ENCODE assay signal across 1 cellular context in genomic region chr1:37479255-37480124, GRCh38.
A peak's percentile ranks its signal among the peaks of the same experiment; 100 is the strongest.
TF ChIP-seq lines count a peak whose summit lies in the region.

No MANE protein-coding gene starts in this region.

TF ChIP-seq in K562, 482 proteins besides CTCF, POLR2A, EP300 and RAD21 (continued from another document and continues in another):
- TF ChIP-seq, protein P1, sequence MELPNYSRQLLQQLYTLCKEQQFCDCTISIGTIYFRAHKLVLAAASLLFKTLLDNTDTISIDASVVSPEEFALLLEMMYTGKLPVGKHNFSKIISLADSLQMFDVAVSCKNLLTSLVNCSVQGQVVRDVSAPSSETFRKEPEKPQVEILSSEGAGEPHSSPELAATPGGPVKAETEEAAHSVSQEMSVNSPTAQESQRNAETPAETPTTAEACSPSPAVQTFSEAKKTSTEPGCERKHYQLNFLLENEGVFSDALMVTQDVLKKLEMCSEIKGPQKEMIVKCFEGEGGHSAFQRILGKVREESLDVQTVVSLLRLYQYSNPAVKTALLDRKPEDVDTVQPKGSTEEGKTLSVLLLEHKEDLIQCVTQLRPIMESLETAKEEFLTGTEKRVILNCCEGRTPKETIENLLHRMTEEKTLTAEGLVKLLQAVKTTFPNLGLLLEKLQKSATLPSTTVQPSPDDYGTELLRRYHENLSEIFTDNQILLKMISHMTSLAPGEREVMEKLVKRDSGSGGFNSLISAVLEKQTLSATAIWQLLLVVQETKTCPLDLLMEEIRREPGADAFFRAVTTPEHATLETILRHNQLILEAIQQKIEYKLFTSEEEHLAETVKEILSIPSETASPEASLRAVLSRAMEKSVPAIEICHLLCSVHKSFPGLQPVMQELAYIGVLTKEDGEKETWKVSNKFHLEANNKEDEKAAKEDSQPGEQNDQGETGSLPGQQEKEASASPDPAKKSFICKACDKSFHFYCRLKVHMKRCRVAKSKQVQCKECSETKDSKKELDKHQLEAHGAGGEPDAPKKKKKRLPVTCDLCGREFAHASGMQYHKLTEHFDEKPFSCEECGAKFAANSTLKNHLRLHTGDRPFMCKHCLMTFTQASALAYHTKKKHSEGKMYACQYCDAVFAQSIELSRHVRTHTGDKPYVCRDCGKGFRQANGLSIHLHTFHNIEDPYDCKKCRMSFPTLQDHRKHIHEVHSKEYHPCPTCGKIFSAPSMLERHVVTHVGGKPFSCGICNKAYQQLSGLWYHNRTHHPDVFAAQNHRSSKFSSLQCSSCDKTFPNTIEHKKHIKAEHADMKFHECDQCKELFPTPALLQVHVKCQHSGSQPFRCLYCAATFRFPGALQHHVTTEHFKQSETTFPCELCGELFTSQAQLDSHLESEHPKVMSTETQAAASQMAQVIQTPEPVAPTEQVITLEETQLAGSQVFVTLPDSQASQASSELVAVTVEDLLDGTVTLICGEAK (IDR thresholded peaks at IDR 0.05) = no peak
- TF ChIP-seq, protein P1 (CRISPR knock-in tag; IDR thresholded peaks at IDR 0.05) = no peak
- TF ChIP-seq ETV5 (CRISPR knock-in tag; IDR thresholded peaks at IDR 0.05; ENCODE audit: low read depth) = no peak; the same call in 1 of the 2 replicates
- no peak for TF ChIP-seq ZNF12 (CRISPR knock-in tag; IDR thresholded peaks at IDR 0.05)
- TF ChIP-seq FOXJ2 (tag; IDR thresholded peaks at IDR 0.05) = no peak
- no peak for TF ChIP-seq NCOA2 (IDR thresholded peaks at IDR 0.05; ENCODE audit: partially characterized antibody in 2 of 2)
- TF ChIP-seq E2F3 (CRISPR knock-in tag; IDR thresholded peaks at IDR 0.05) = no peak
- TF ChIP-seq CSDE1 (IDR thresholded peaks at IDR 0.05) = no peak
- TF ChIP-seq BCOR (IDR thresholded peaks at IDR 0.05) = peak; percentile 61; the same call in 1 of the 2 replicates
- TF ChIP-seq HMG20A (CRISPR knock-in tag; conservative IDR thresholded peaks at IDR 0.05) = no peak
- no peak for TF ChIP-seq PTBP1 (IDR thresholded peaks at IDR 0.05; ENCODE audit: low read depth, low read length)
- no peak for TF ChIP-seq ZNF347 (CRISPR knock-in tag; IDR thresholded peaks at IDR 0.05; ENCODE audit: low read depth)
- TF ChIP-seq PML (IDR thresholded peaks at IDR 0.05; ENCODE audit: low read length) = no peak; the same call in 1 of the 2 replicates
- TF ChIP-seq XRCC5 (IDR thresholded peaks at IDR 0.05; ENCODE audit: low read depth, low read length) = no peak
- no peak for TF ChIP-seq GTF3C2 (IDR thresholded peaks at IDR 0.05; ENCODE audit: borderline replicate concordance, extremely low read depth, insufficient read length)
- TF ChIP-seq, protein P2, sequence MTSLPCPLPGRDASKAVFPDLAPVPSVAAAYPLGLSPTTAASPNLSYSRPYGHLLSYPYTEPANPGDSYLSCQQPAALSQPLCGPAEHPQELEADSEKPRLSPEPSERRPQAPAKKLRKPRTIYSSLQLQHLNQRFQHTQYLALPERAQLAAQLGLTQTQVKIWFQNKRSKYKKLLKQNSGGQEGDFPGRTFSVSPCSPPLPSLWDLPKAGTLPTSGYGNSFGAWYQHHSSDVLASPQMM (CRISPR knock-in tag; IDR thresholded peaks at IDR 0.05) = no peak
- TF ChIP-seq BDP1 (IDR thresholded peaks at IDR 0.05; ENCODE audit: insufficient read depth, insufficient read length) = no peak
- no peak for TF ChIP-seq RNF219 (CRISPR knock-in tag; IDR thresholded peaks at IDR 0.05)
- TF ChIP-seq NCOA1 (IDR thresholded peaks at IDR 0.05; ENCODE audit: low read depth) = 0 out of 2 replicates have a peak, but pooled peaks have one; percentile 41
- TF ChIP-seq, protein P3, sequence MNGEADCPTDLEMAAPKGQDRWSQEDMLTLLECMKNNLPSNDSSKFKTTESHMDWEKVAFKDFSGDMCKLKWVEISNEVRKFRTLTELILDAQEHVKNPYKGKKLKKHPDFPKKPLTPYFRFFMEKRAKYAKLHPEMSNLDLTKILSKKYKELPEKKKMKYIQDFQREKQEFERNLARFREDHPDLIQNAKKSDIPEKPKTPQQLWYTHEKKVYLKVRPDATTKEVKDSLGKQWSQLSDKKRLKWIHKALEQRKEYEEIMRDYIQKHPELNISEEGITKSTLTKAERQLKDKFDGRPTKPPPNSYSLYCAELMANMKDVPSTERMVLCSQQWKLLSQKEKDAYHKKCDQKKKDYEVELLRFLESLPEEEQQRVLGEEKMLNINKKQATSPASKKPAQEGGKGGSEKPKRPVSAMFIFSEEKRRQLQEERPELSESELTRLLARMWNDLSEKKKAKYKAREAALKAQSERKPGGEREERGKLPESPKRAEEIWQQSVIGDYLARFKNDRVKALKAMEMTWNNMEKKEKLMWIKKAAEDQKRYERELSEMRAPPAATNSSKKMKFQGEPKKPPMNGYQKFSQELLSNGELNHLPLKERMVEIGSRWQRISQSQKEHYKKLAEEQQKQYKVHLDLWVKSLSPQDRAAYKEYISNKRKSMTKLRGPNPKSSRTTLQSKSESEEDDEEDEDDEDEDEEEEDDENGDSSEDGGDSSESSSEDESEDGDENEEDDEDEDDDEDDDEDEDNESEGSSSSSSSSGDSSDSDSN (IDR thresholded peaks at IDR 0.05; ENCODE audit: borderline replicate concordance in 1 of 2, low read depth in 2 of 2, low read length in 2 of 2) = 0 out of 4 replicates have a peak, but pooled peaks of 1 of the 2 experiments have one; percentile 43
- TF ChIP-seq, protein P4, sequence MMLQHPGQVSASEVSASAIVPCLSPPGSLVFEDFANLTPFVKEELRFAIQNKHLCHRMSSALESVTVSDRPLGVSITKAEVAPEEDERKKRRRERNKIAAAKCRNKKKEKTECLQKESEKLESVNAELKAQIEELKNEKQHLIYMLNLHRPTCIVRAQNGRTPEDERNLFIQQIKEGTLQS (IDR thresholded peaks at IDR 0.05) = peak; percentile 95
- TF ChIP-seq, protein P4 (CRISPR knock-in tag; conservative IDR thresholded peaks at IDR 0.05) = peak; percentile 89
- TF ChIP-seq, protein P5, sequence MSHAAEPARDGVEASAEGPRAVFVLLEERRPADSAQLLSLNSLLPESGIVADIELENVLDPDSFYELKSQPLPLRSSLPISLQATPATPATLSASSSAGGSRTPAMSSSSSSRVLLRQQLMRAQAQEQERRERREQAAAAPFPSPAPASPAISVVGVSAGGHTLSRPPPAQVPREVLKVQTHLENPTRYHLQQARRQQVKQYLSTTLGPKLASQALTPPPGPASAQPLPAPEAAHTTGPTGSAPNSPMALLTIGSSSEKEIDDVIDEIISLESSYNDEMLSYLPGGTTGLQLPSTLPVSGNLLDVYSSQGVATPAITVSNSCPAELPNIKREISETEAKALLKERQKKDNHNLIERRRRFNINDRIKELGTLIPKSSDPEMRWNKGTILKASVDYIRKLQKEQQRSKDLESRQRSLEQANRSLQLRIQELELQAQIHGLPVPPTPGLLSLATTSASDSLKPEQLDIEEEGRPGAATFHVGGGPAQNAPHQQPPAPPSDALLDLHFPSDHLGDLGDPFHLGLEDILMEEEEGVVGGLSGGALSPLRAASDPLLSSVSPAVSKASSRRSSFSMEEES (CRISPR knock-in tag; IDR thresholded peaks at IDR 0.05) = no peak
- TF ChIP-seq MYNN (IDR thresholded peaks at IDR 0.05) = peak; percentile 17; the same call in 1 of the 2 replicates
- no peak for TF ChIP-seq MYNN (CRISPR knock-in tag; IDR thresholded peaks at IDR 0.05)
- TF ChIP-seq SAFB2 (IDR thresholded peaks at IDR 0.05; ENCODE audit: borderline replicate concordance, low read depth, low read length, severe bottlenecking) = no peak
- no peak for TF ChIP-seq GTF2A2 (tag; IDR thresholded peaks at IDR 0.05)
- no peak for TF ChIP-seq USF2 (CRISPR knock-in tag; IDR thresholded peaks at IDR 0.05)
- no peak for TF ChIP-seq ATF1 (CRISPR knock-in tag; IDR thresholded peaks at IDR 0.05)
- TF ChIP-seq ATF1 (tag; IDR thresholded peaks at IDR 0.05) = peak; percentile 50; the same call in 1 of the 2 replicates
- TF ChIP-seq, protein P6, sequence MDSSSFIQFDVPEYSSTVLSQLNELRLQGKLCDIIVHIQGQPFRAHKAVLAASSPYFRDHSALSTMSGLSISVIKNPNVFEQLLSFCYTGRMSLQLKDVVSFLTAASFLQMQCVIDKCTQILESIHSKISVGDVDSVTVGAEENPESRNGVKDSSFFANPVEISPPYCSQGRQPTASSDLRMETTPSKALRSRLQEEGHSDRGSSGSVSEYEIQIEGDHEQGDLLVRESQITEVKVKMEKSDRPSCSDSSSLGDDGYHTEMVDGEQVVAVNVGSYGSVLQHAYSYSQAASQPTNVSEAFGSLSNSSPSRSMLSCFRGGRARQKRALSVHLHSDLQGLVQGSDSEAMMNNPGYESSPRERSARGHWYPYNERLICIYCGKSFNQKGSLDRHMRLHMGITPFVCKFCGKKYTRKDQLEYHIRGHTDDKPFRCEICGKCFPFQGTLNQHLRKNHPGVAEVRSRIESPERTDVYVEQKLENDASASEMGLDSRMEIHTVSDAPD (CRISPR knock-in tag; IDR thresholded peaks at IDR 0.05) = no peak
- TF ChIP-seq HDAC2 (IDR thresholded peaks at IDR 0.05) = peak; percentile 36; the same call in 1 of the 2 replicates
- no peak for TF ChIP-seq ZNF253 (CRISPR knock-in tag; conservative IDR thresholded peaks at IDR 0.05)
- no peak for TF ChIP-seq NFXL1 (CRISPR knock-in tag; IDR thresholded peaks at IDR 0.05)
- no peak for TF ChIP-seq ZNF77 (CRISPR knock-in tag; IDR thresholded peaks at IDR 0.05)
- no peak for TF ChIP-seq CCAR2 (IDR thresholded peaks at IDR 0.05; ENCODE audit: low read depth, low read length)
